Comparison of ENCODE assay signal across 12 cellular contexts in the genomic region with DNA sequence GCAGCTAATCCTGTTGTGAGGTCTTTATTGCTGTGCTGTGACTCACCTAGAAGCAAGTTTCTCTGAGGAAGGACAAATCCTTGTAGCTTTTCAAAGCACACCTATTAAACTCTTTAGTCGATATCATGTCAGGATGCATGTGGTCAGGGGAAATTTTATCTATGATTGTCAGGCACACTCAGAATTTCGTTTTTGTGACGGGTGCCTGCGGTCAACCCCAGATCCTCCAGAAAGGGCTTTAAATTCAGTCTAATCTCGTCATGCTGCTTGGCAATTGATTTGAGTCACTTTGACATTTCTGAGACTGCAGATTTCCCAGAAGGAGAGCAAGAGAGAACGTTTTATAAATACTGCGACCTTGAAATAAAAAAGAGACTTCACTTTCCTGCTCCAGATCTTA.
"Had no signal": no experiment of that assay in that cellular context is flagged by ENCODE, and none has a peak within 500 bp of the region (broad histone marks: within the 10 kb centered on the region; RNA-seq: fewer than 3 reads in every experiment).

No MANE protein-coding gene starts in this region.

- H3K36me3 ChIP-seq: adrenal gland, gastrocnemius medialis, heart right ventricle, lower lobe of right lung, ovary, sigmoid colon had no signal

- DNase-seq: activated B cell treated with CpG ODN at 0.5 μM for 24 hours; activated CD4-positive, alpha-beta T cell treated with anti-CD3 and anti-CD28 coated beads, Interleukin-2, amount 10 ng/mL, durations not matched to agents 24 days and 14 days; activated effector memory CD4-positive, alpha-beta T cell treated with anti-CD3 and anti-CD28 coated beads, Interleukin-2, amount 50 U/mL, for 16 hours; endodermal cell; gastrocnemius medialis; heart right ventricle; left colon; lower lobe of right lung; ovary; sigmoid colon; stimulated activated CD4-positive, alpha-beta T cell treated with anti-CD3 and anti-CD28 coated beads, Interleukin-1b, Interleukin-23, amount 100 ng/mL, for 48 hours had no signal

- H3K4me1 ChIP-seq: gastrocnemius medialis, heart right ventricle, lower lobe of right lung, sigmoid colon had no signal

- H3K27ac ChIP-seq: lower lobe of right lung, ovary had no signal

- ATAC-seq: gastrocnemius medialis, heart right ventricle, left colon, lower lobe of right lung had no signal

- H3K4me3 ChIP-seq: adrenal gland, gastrocnemius medialis, heart right ventricle, lower lobe of right lung, ovary, sigmoid colon had no signal

- H3K27me3 ChIP-seq: adrenal gland, gastrocnemius medialis, ovary, sigmoid colon had no signal

- H3K9me3 ChIP-seq: adrenal gland, gastrocnemius medialis, heart right ventricle, lower lobe of right lung, ovary, sigmoid colon had no signal
